ENCODE assay signal across 11 cellular contexts in genomic region chr2:77818186-77818585, GRCh38.
"Had no signal": no experiment of that assay in that cellular context is flagged by ENCODE, and none has a peak within 500 bp of the region (broad histone marks: within the 10 kb centered on the region; RNA-seq: fewer than 3 reads in every experiment).

No MANE protein-coding gene starts in this region.

- H3K9me3 Mint-ChIP-seq: H9 had no signal

- H3K9ac ChIP-seq: GM23248, KMS-11 had no signal

- H2AFZ ChIP-seq: GM23248 had no signal

- DNase-seq: GM23248, H9, HCEC 1CT, HFFc6, IMR-90, Karpas-422, KBM-7 had no signal

- FAIRE-seq: H1, H54 had no signal

- H3K27ac ChIP-seq: GM23248, HL-60, KMS-11 had no signal

- H3K4me3 Mint-ChIP-seq: H9, HFFc6 had no signal

- H3K4me3 ChIP-seq: GM23248 had no signal

- H3K4me2 ChIP-seq: KMS-11 had no signal

- H3K27ac Mint-ChIP-seq: H9, HFFc6 had no signal
